14 cellular contexts compared by ENCODE assay signal in genomic region chr5:65986050-65986451, GRCh38. TPM values are rescaled to one million over a fixed set of nuclear protein-coding genes. Genes with fewer than 3 reads are reported as not detected.
A peak's percentile ranks its signal among the peaks of the same experiment; 100 is the strongest.
DNase-seq lines count a peak whose midpoint lies in the region; ATAC-seq and TF ChIP-seq lines count a peak whose summit lies in the region.
"Had no signal": no experiment of that assay in that cellular context is flagged by ENCODE, and none has a peak within 500 bp of the region (broad histone marks: within the 10 kb centered on the region; RNA-seq: fewer than 3 reads in every experiment).

No MANE protein-coding gene starts in this region.

- H3K36me3 Mint-ChIP-seq in activated naive CD4-positive, alpha-beta T cell treated with anti-CD3 and anti-CD28 coated beads, Interleukin-2, amount 50 U/mL, for 24 hours: peaks cover 9% of the 10 kb centered on the region
- peaks cover 10% of the 10 kb centered on the region for H3K36me3 Mint-ChIP-seq in activated naive CD4-positive, alpha-beta T cell treated with anti-CD3 and anti-CD28 coated beads, Interleukin-2, amount 10 ng/mL, durations not matched to agents 7 days and 5 days
- H3K36me3 Mint-ChIP-seq in immature natural killer cell: no peaks in the 10 kb centered on the region

- TF ChIP-seq CTCF in astrocyte of the spinal cord (IDR thresholded peaks at IDR 0.05; ENCODE audit: low read depth, low read length): no peak
- no peak for TF ChIP-seq CTCF in thoracic aorta (IDR thresholded peaks at IDR 0.05)
- no peak for TF ChIP-seq CTCF in tibial artery (IDR thresholded peaks at IDR 0.05)

- H3K9me3 ChIP-seq in thoracic aorta: no peaks in the 10 kb centered on the region
- H3K9me3 ChIP-seq in tibial artery: no peaks in the 10 kb centered on the region

- CTCF ChIA-PET in activated naive CD4-positive, alpha-beta T cell treated with anti-CD3 and anti-CD28 coated beads, Interleukin-2, amount 10 ng/mL, durations not matched to agents 7 days and 5 days (lab: Charles Lee): no interaction called here

- H3K27ac ChIP-seq in thoracic aorta (no peak overlapping the region), tibial artery (no peak overlapping the region)

- DNase-seq in activated naive CD4-positive, alpha-beta T cell treated with anti-CD3 and anti-CD28 coated beads, Interleukin-2, amount 10 ng/mL, durations not matched to agents 7 days and 5 days: no peak
- DNase-seq in astrocyte of the spinal cord (ENCODE audit: low read depth, low spot score): peak; percentile 77
- DNase-seq in immature natural killer cell: no peak
- no peak for DNase-seq in thoracic aorta (ENCODE audit: low spot score)
- DNase-seq in activated CD8-positive, alpha-beta memory T cell treated with anti-CD3 and anti-CD28 coated beads, Interleukin-2, amount 50 U/mL, for 4 hours: no peak
- no peak for DNase-seq in tibial artery
- no peak for DNase-seq in NCI-H187 treated with DMSO at 0.1 percent for 48 hours (lab: John Stamatoyannopoulos, UW)
- DNase-seq: activated CD4-positive, alpha-beta T cell treated with anti-CD3 and anti-CD28 coated beads, Interleukin-2, amount 50 U/mL, for 48 hours; activated naive CD8-positive, alpha-beta T cell treated with anti-CD3 and anti-CD28 coated beads, Interleukin-2, amount 10 ng/mL, durations not matched to agents 7 days and 5 days; effector memory CD4-positive, alpha-beta T cell; NCI-H1930; stimulated activated CD4-positive, alpha-beta T cell treated with anti-CD3 and anti-CD28 coated beads, Interleukin-2, amount 100 ng/mL, for 48 hours; T-helper 2 cell had no signal

- no peaks in the 10 kb centered on the region for H3K27me3 Mint-ChIP-seq in activated naive CD4-positive, alpha-beta T cell treated with anti-CD3 and anti-CD28 coated beads, Interleukin-2, amount 50 U/mL, for 24 hours
- H3K27me3 Mint-ChIP-seq in activated naive CD4-positive, alpha-beta T cell treated with anti-CD3 and anti-CD28 coated beads, Interleukin-2, amount 10 ng/mL, durations not matched to agents 7 days and 5 days: no peaks in the 10 kb centered on the region
- peaks cover 0 to 5% (median 4%) of the 10 kb centered on the region in 3 donors for H3K27me3 Mint-ChIP-seq in immature natural killer cell (ENCODE audit: low read depth in 3 of 3)
- H3K27me3 Mint-ChIP-seq: activated naive CD8-positive, alpha-beta T cell treated with anti-CD3 and anti-CD28 coated beads, Interleukin-2, amount 10 ng/mL, durations not matched to agents 7 days and 5 days had no signal

- H3K36me3 ChIP-seq in thoracic aorta (no peaks in the 10 kb centered on the region), tibial artery (peaks cover 0 to 6% (median 0%) of the 10 kb centered on the region in 3 donors)

- no peaks in the 10 kb centered on the region for H3K9me3 Mint-ChIP-seq in activated naive CD4-positive, alpha-beta T cell treated with anti-CD3 and anti-CD28 coated beads, Interleukin-2, amount 50 U/mL, for 24 hours
- no peaks in the 10 kb centered on the region for H3K9me3 Mint-ChIP-seq in activated naive CD4-positive, alpha-beta T cell treated with anti-CD3 and anti-CD28 coated beads, Interleukin-2, amount 10 ng/mL, durations not matched to agents 7 days and 5 days
- no peaks in the 10 kb centered on the region for H3K9me3 Mint-ChIP-seq in immature natural killer cell
- H3K9me3 Mint-ChIP-seq: activated naive CD8-positive, alpha-beta T cell treated with anti-CD3 and anti-CD28 coated beads, Interleukin-2, amount 10 ng/mL, durations not matched to agents 7 days and 5 days had no signal

- intact Hi-C loops in tibial artery (cut with DNase I; ENCODE audit: low total_unique reads): no loop called here

- H3K27ac Mint-ChIP-seq in activated naive CD4-positive, alpha-beta T cell treated with anti-CD3 and anti-CD28 coated beads, Interleukin-2, amount 50 U/mL, for 24 hours: peak overlapping the region; percentile 90
- no peak overlapping the region for H3K27ac Mint-ChIP-seq in activated naive CD4-positive, alpha-beta T cell treated with anti-CD3 and anti-CD28 coated beads, Interleukin-2, amount 10 ng/mL, durations not matched to agents 7 days and 5 days
- H3K27ac Mint-ChIP-seq in immature natural killer cell: peak overlapping the region in 4 of 6 donors; percentile 5 to 42 (median 18)
- H3K27ac Mint-ChIP-seq: activated naive CD8-positive, alpha-beta T cell treated with anti-CD3 and anti-CD28 coated beads, Interleukin-2, amount 10 ng/mL, durations not matched to agents 7 days and 5 days had no signal

- H3K4me1 ChIP-seq in thoracic aorta (ENCODE audit: control insufficient read depth in 1 of 2, low read depth in 2 of 2) (peaks cover 14 to 23% of the 10 kb centered on the region in 2 donors), tibial artery (peaks cover 0 to 43% (median 7%) of the 10 kb centered on the region in 4 donors)

- H3K4me3 ChIP-seq in astrocyte of the spinal cord (ENCODE audit: low read depth, low read length) (no peak overlapping the region), thoracic aorta (peak overlapping the region; percentile 28), tibial artery (no peak overlapping the region)

- no peak overlapping the region for H3K4me3 Mint-ChIP-seq in activated naive CD4-positive, alpha-beta T cell treated with anti-CD3 and anti-CD28 coated beads, Interleukin-2, amount 50 U/mL, for 24 hours
- H3K4me3 Mint-ChIP-seq in activated naive CD4-positive, alpha-beta T cell treated with anti-CD3 and anti-CD28 coated beads, Interleukin-2, amount 10 ng/mL, durations not matched to agents 7 days and 5 days: no peak overlapping the region
- peak overlapping the region in 1 of 5 donors; percentile 44 for H3K4me3 Mint-ChIP-seq in immature natural killer cell
- H3K4me3 Mint-ChIP-seq: activated naive CD8-positive, alpha-beta T cell treated with anti-CD3 and anti-CD28 coated beads, Interleukin-2, amount 10 ng/mL, durations not matched to agents 7 days and 5 days had no signal

- H3K4me1 Mint-ChIP-seq in activated naive CD4-positive, alpha-beta T cell treated with anti-CD3 and anti-CD28 coated beads, Interleukin-2, amount 50 U/mL, for 24 hours: peaks cover 72% of the 10 kb centered on the region
- peaks cover 15% of the 10 kb centered on the region for H3K4me1 Mint-ChIP-seq in activated naive CD4-positive, alpha-beta T cell treated with anti-CD3 and anti-CD28 coated beads, Interleukin-2, amount 10 ng/mL, durations not matched to agents 7 days and 5 days
- H3K4me1 Mint-ChIP-seq in immature natural killer cell: peaks cover 72 to 81% of the 10 kb centered on the region in 2 donors

- no peaks in the 10 kb centered on the region for H3K27me3 ChIP-seq in thoracic aorta (replicated peaks; ENCODE audit: insufficient read depth)
- H3K27me3 ChIP-seq in tibial artery: no peaks in the 10 kb centered on the region

- in situ Hi-C loops in astrocyte of the spinal cord (cut with HindIII; ENCODE audit: low sequenced_read_pairs): no loop called here

- no peak for ATAC-seq in thoracic aorta (ENCODE audit: insufficient number of reproducible peaks, low FRiP score, low read depth)

RNA-seq across cellular contexts. Expression of gene ERBIN, which starts 59.7 kb away (rescaled TPM):
- polyA plus RNA-seq in immature natural killer cell: 10 to 100 TPM; 38.3 to 75.1 (median 40.6) TPM
- 10 to 100 TPM; 55.0 to 61.5 TPM for total RNA-seq in thoracic aorta
